Comparison of ENCODE assay signal across 8 cellular contexts in the genomic region with DNA sequence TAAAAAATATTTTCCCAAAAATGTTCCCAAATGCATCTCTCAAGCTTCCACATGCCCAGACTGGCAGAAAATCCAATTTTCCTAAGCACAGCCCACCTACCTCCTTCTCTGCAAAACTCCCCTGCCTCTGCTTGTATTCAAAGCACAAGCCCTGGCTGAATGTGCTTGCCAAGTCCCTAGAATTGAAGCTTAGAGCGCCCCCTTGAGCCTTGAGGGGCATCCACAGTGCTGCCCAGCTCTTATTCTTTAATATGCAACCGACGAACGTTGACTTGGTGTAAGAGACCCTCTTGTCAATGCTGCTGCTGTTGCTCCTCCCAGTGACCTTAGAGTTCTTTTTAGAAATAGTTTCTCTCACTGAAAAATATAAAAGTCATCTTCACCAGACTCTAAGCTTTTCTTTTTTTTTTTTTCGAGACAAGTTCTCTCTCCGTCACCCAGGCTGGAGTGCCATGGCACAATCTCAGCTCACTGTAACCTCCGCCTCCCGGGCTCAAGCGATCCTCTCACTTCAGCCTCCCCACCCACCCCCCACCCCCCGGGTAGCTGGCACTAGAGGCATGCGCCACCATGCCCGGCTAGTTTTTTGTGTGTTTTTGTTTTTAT.
DNase-seq lines count a peak whose midpoint lies in the region; ATAC-seq, FAIRE-seq and TF ChIP-seq lines count a peak whose summit lies in the region.

No MANE protein-coding gene starts in this region.

- H3K27ac ChIP-seq in kidney (ENCODE audit: low read depth in 2 of 2, low read length in 2 of 2): no peak overlapping the region

- TF ChIP-seq CTCF in BE2C (IDR thresholded peaks at IDR 0.05; ENCODE audit: low read depth, low read length): peak; percentile 76
- peak; percentile 88 for TF ChIP-seq CTCF in cardiac fibroblast (IDR thresholded peaks at IDR 0.05; ENCODE audit: low read depth, low read length)
- peak; percentile 86 for TF ChIP-seq CTCF in kidney (IDR thresholded peaks at IDR 0.05; ENCODE audit: borderline replicate concordance, extremely low read depth, insufficient read depth)

- no peak for ATAC-seq in GM18907 (IDR thresholded peaks at IDR 0.05; ENCODE audit: unreplicated experiment)

- H3K4me3 ChIP-seq in BE2C (ENCODE audit: low read depth, low read length): no peak overlapping the region
- H3K4me3 ChIP-seq in cardiac fibroblast (replicated peaks in 1 of 2; ENCODE audit: low read depth in 2 of 2, low read length in 2 of 2): no peak overlapping the region
- H3K4me3 ChIP-seq in kidney (ENCODE audit: low read length in 2 of 2): no peak overlapping the region

- no peaks in the 10 kb centered on the region for H3K27me3 ChIP-seq in BE2C

- FAIRE-seq in H54 (lab: Jason Lieb, UNC) (no peak), kidney (lab: Jason Lieb, UNC) (no peak)

- intact Hi-C loops in kidney (cut with DNase I): no loop called here

- H3K36me3 ChIP-seq in BE2C: no peaks in the 10 kb centered on the region
- no peaks in the 10 kb centered on the region for H3K36me3 ChIP-seq in kidney (ENCODE audit: control insufficient read depth in 1 of 2, insufficient read depth in 2 of 2, low read length in 2 of 2)

- no peaks in the 10 kb centered on the region for H3K4me1 ChIP-seq in BE2C
- H3K4me1 ChIP-seq in kidney (ENCODE audit: control insufficient read depth in 1 of 2, insufficient read depth in 1 of 2, low read depth in 1 of 2, low read length in 2 of 2): no peaks in the 10 kb centered on the region

- no peak overlapping the region for H3K9ac ChIP-seq in kidney (ENCODE audit: low read length in 2 of 2)

- H3K9me3 ChIP-seq in BE2C (no peaks in the 10 kb centered on the region), kidney (ENCODE audit: control insufficient read depth in 1 of 2, low read length in 2 of 2) (no peaks in the 10 kb centered on the region)

- TF ChIP-seq POLR2A in H54 (IDR thresholded peaks at IDR 0.05; ENCODE audit: low read depth, low read length): no peak

- DNase-seq in BE2C: peak; percentile 74
- DNase-seq in H54 (ENCODE audit: insufficient read length, low spot score): peak; percentile 39
- peak; percentile 89 for DNase-seq in NCI-H2227 (lab: John Stamatoyannopoulos, UW; ENCODE audit: unreplicated experiment)
- DNase-seq in activated CD4-positive, CD25-positive, alpha-beta regulatory T cell (lab: John Stamatoyannopoulos, UW): peak; percentile 5 to 35 (median 26)
- peak; percentile 91 for DNase-seq in cardiac fibroblast (ENCODE audit: low read depth in 2 of 2)
- DNase-seq in kidney: no peak
- peak; percentile 53 to 72 for DNase-seq in stimulated activated CD4-positive, alpha-beta T cell treated with anti-CD3 and anti-CD28 coated beads, Interleukin-1b, Interleukin-23, amount 100 ng/mL, for 4 hours (ENCODE audit: low read depth in 2 of 2)
